In the genomic region with DNA sequence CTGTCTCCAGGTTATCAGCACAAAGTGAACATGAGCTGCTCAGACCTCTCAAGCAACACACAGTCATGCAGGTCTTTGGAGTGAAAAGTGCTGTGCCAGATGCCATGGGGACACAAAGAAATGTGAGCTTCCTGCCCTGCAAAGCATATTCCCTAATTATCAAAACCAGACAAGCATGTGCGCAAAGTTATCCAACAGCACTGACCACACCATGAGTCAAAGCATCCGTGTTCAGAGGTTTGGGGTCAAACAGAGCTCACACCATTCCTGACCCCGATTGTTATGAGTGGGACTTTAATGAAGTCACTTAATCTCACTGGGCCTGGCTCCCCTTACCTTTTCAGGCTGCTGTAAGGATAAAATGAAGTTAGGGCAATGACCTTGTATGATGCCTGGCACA, we compare ENCODE assay signal across 1 cellular context.
TF ChIP-seq lines count a peak whose summit lies in the region.

No MANE protein-coding gene starts in this region.

TF ChIP-seq in SK-N-SH, 30 proteins besides CTCF, POLR2A, EP300 and RAD21 (continued from another document):
- TF ChIP-seq, protein P1, sequence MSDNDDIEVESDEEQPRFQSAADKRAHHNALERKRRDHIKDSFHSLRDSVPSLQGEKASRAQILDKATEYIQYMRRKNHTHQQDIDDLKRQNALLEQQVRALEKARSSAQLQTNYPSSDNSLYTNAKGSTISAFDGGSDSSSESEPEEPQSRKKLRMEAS (IDR thresholded peaks at IDR 0.05; ENCODE audit: low read depth): peak; percentile 78
- TF ChIP-seq RCOR1 (IDR thresholded peaks at IDR 0.05; ENCODE audit: low read length) (peak; percentile 86), USF2 (IDR thresholded peaks at IDR 0.05; ENCODE audit: borderline replicate concordance, low read depth, low read length) (no peak), PBX3 (IDR thresholded peaks at IDR 0.05) (peak; percentile 83), POLR2AphosphoS5 (IDR thresholded peaks at IDR 0.05; ENCODE audit: low read depth, low read length) (peak; percentile 67; the same call in 1 of the 2 replicates), NRF1 (IDR thresholded peaks at IDR 0.05; ENCODE audit: low read depth, low read length) (no peak), FOXJ3 (CRISPR knock-in tag; IDR thresholded peaks at IDR 0.05) (no peak), TAF1 (IDR thresholded peaks at IDR 0.05; ENCODE audit: borderline replicate concordance, low read depth, low read length) (no peak), SIN3A (IDR thresholded peaks at IDR 0.05; ENCODE audit: borderline replicate concordance, low read depth, low read length) (0 out of 2 replicates have a peak, but pooled peaks have one; percentile 53), TEAD4 (IDR thresholded peaks at IDR 0.05; ENCODE audit: borderline replicate concordance, insufficient read depth) (peak; percentile 74; the same call in 1 of the 2 replicates), MEF2A (IDR thresholded peaks at IDR 0.05; ENCODE audit: borderline replicate concordance, low read depth) (no peak), FOSL2 (IDR thresholded peaks at IDR 0.05; ENCODE audit: borderline replicate concordance, low read depth) (peak; percentile 66; the same call in 1 of the 2 replicates), TCF12 (IDR thresholded peaks at IDR 0.05) (peak; percentile 96), CHD2 (IDR thresholded peaks at IDR 0.05; ENCODE audit: low read length, partially characterized antibody) (peak; percentile 61), ELF1 (IDR thresholded peaks at IDR 0.05) (no peak), FOXM1 (IDR thresholded peaks at IDR 0.05; ENCODE audit: low read depth) (0 out of 2 replicates have a peak, but pooled peaks have one; percentile 43), JUND (IDR thresholded peaks at IDR 0.05) (peak; percentile 70)
- TF ChIP-seq, protein P2, sequence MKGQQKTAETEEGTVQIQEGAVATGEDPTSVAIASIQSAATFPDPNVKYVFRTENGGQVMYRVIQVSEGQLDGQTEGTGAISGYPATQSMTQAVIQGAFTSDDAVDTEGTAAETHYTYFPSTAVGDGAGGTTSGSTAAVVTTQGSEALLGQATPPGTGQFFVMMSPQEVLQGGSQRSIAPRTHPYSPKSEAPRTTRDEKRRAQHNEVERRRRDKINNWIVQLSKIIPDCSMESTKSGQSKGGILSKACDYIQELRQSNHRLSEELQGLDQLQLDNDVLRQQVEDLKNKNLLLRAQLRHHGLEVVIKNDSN (IDR thresholded peaks at IDR 0.05; ENCODE audit: borderline replicate concordance, low read depth): peak; percentile 30; the same call in 1 of the 2 replicates
TF ChIP-seq in SK-N-SH: peak in this region for 17.
